ENCODE assay signal across 8 cellular contexts in genomic region chr6:118893095-118893881, GRCh38. TPM values are rescaled to one million over a fixed set of nuclear protein-coding genes. Genes with fewer than 3 reads are reported as not detected.
DNase-seq lines count a peak whose midpoint lies in the region; ATAC-seq, FAIRE-seq and TF ChIP-seq lines count a peak whose summit lies in the region.

No MANE protein-coding gene starts in this region.

- H3K27me3 ChIP-seq in brain microvascular endothelial cell (replicated peaks): no peaks in the 10 kb centered on the region

- H3K36me3 ChIP-seq in brain microvascular endothelial cell (replicated peaks): no peaks in the 10 kb centered on the region
- H3K36me3 ChIP-seq in kidney (ENCODE audit: control insufficient read depth in 1 of 2, insufficient read depth in 2 of 2, low read length in 2 of 2): no peaks in the 10 kb centered on the region

- peak overlapping the region; percentile 93 for H3K27ac ChIP-seq in brain microvascular endothelial cell
- peak overlapping the region; percentile 73 to 84 for H3K27ac ChIP-seq in kidney (ENCODE audit: low read depth in 2 of 2, low read length in 2 of 2)

- DNase-seq in EH (ENCODE audit: low read depth) (peak; percentile 70), Kasumi-1 (lab: John Stamatoyannopoulos, UW) (peak; percentile 64 to 65), SHP77 treated with DMSO at 0.1 percent for 48 hours (lab: John Stamatoyannopoulos, UW) (peak; percentile 85), brain microvascular endothelial cell (peak; percentile 66), kidney (peak; percentile 32), NK-92 (lab: John Stamatoyannopoulos, UW; ENCODE audit: unreplicated experiment) (no peak)
- peak; percentile 48 for DNase-seq in stimulated activated CD4-positive, alpha-beta T cell treated with anti-CD3 and anti-CD28 coated beads, Interleukin-4, amount 100 ng/mL, for 24 hours

- H3K9ac ChIP-seq in kidney (ENCODE audit: low read length in 2 of 2): peak overlapping the region; percentile 38 to 68

- no peak for FAIRE-seq in kidney (lab: Jason Lieb, UNC)

- ATAC-seq in GM21825 (IDR thresholded peaks at IDR 0.05; ENCODE audit: unreplicated experiment): peak; percentile 4

- no peaks in the 10 kb centered on the region for H3K9me3 ChIP-seq in kidney (ENCODE audit: control insufficient read depth in 1 of 2, low read length in 2 of 2)

- TF ChIP-seq CTCF in brain microvascular endothelial cell (IDR thresholded peaks at IDR 0.05; ENCODE audit: low read depth, low read length, missing control alignments) (no peak), kidney (IDR thresholded peaks at IDR 0.05; ENCODE audit: borderline replicate concordance, extremely low read depth, insufficient read depth) (no peak)

- H3K4me3 ChIP-seq in brain microvascular endothelial cell (ENCODE audit: low read depth, low read length) (peak overlapping the region; percentile 62), kidney (ENCODE audit: low read length in 2 of 2) (peak overlapping the region; percentile 77 to 93)

- in situ Hi-C loops in brain microvascular endothelial cell (cut with HindIII; ENCODE audit: low pct_ligation_motif_present, low sequenced_read_pairs): no loop called here

- intact Hi-C loops in kidney (cut with DNase I): no loop called here

- peaks cover 0 to 2% of the 10 kb centered on the region in 2 donors for H3K4me1 ChIP-seq in kidney (ENCODE audit: control insufficient read depth in 1 of 2, insufficient read depth in 1 of 2, low read depth in 1 of 2, low read length in 2 of 2)

RNA-seq across cellular contexts. Expression of gene ASF1A, which starts 0.7 kb away (rescaled TPM):
- 15.1 TPM for total RNA-seq in kidney
- polyA plus RNA-seq in kidney (ENCODE audit: insufficient read depth, low read depth, low replicate concordance): 15.1 TPM

RNA-seq across cellular contexts. Expression of gene MCM9, which starts 41.7 kb away (rescaled TPM):
- total RNA-seq in kidney: 25.9 TPM
- 4.8 TPM for polyA plus RNA-seq in kidney (ENCODE audit: insufficient read depth, low read depth, low replicate concordance)
